ENCODE assay signal across 24 cellular contexts in the genomic region with DNA sequence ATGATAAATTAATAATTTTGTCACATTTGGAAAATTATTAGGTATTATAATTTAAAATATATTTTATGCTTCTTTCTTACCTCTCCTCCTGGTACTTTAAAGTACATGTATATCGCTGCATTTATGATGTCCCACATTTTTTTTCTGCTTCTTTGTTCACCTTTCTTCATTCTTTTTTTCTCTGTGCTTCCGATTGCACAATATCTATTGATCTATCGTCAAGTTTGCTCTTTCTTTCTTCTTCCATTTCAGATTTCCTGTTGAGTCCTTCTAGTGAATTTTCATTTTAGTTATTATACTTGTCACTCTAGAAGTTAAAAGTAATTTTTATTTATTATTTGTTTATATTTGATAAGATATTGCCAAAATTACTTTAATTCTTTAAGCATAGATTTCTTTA.
"Had no signal": no experiment of that assay in that cellular context is flagged by ENCODE, and none has a peak within 500 bp of the region (broad histone marks: within the 10 kb centered on the region; RNA-seq: fewer than 3 reads in every experiment).

No MANE protein-coding gene starts in this region.

- H3K9me3 ChIP-seq: gastrocnemius medialis, lower lobe of right lung, mucosa of descending colon had no signal

- H3K36me3 ChIP-seq: esophagus squamous epithelium, gastrocnemius medialis, heart right ventricle, left lung, lower lobe of right lung had no signal

- H3K4me1 Mint-ChIP-seq: naive B cell had no signal

- H3K4me1 ChIP-seq: gastrocnemius medialis, heart right ventricle, left lung, lower lobe of right lung had no signal

- H3K4me3 ChIP-seq: coronary artery, dorsolateral prefrontal cortex, esophagus squamous epithelium, gastrocnemius medialis, heart right ventricle, left lung, lower lobe of right lung, mucosa of descending colon had no signal

- DNase-seq: dermis blood vessel endothelial cell; dorsolateral prefrontal cortex; effector CD4-positive, alpha-beta T cell; effector memory CD4-positive, alpha-beta T cell; erythroblast; esophagus squamous epithelium; foreskin fibroblast; foreskin melanocyte; gastrocnemius medialis; glutamatergic neuron; head of caudate nucleus; heart right ventricle; hippocampal formation; left cardiac atrium; left lung; left ventricle myocardium superior; lower lobe of right lung; mesenchymal stem cell; mucosa of descending colon; naive B cell had no signal

- ATAC-seq: esophagus mucosa, gastrocnemius medialis, heart right ventricle, left cardiac atrium, left lung, left ventricle myocardium superior, lower lobe of right lung, mucosa of descending colon had no signal

- H3K4me3 Mint-ChIP-seq: mesothelial cell of epicardium, naive B cell had no signal

- H3K27me3 ChIP-seq: dorsolateral prefrontal cortex, esophagus squamous epithelium, gastrocnemius medialis, heart right ventricle, left lung had no signal

- H3K27ac Mint-ChIP-seq: mesothelial cell of epicardium, naive B cell had no signal

- H3K27ac ChIP-seq: coronary artery, dorsolateral prefrontal cortex, epithelial cell of prostate, esophagus squamous epithelium, gastrocnemius medialis, heart right ventricle, left lung, lower lobe of right lung had no signal

- H3K27me3 Mint-ChIP-seq: naive B cell had no signal
